In genomic region chr10:14554843-14555205, GRCh38 we compare ENCODE assay signal across 10 cellular contexts.
DNase-seq lines count a peak whose midpoint lies in the region; ATAC-seq and TF ChIP-seq lines count a peak whose summit lies in the region.
"Had no signal": no experiment of that assay in that cellular context is flagged by ENCODE, and none has a peak within 500 bp of the region (broad histone marks: within the 10 kb centered on the region; RNA-seq: fewer than 3 reads in every experiment).

No MANE protein-coding gene starts in this region.

- H3K36me3 ChIP-seq in mammary epithelial cell (ENCODE audit: insufficient read depth, low read length), result no peaks in the 10 kb centered on the region
- no peaks in the 10 kb centered on the region for H3K36me3 ChIP-seq in mucosa of stomach (ENCODE audit: control insufficient read depth, insufficient read depth, low read length)
- H3K36me3 ChIP-seq: gastroesophageal sphincter had no signal

- H4K20me1 ChIP-seq in mammary epithelial cell (ENCODE audit: insufficient read depth, low read length), result no peaks in the 10 kb centered on the region

- H3K9ac ChIP-seq in mammary epithelial cell (ENCODE audit: insufficient read depth, low read length) (no peak overlapping the region), mucosa of stomach (ENCODE audit: low read length) (peak overlapping the region; percentile 6)

- no peak overlapping the region for H2AFZ ChIP-seq in mammary epithelial cell (ENCODE audit: low read depth, low read length)

- peak; percentile 36 for DNase-seq in HT-29 (ENCODE audit: low spot score)
- DNase-seq in mammary epithelial cell, result peak; percentile 69
- DNase-seq in NCI-H345 (lab: John Stamatoyannopoulos, UW), result no peak
- DNase-seq in nucleus accumbens (lab: John Stamatoyannopoulos, UW), result no peak
- DNase-seq: NCI-H2171 had no signal

- no peak overlapping the region for H3K4me2 ChIP-seq in mammary epithelial cell (ENCODE audit: insufficient read depth, low read depth, low read length)

- CTCF ChIA-PET in mammary epithelial cell (lab: Charles Lee; ENCODE audit: low non-redundant PET), result interaction anchor here (0.6 kb wide), 1 partner anchor 268 kb away, joined by 4 read pairs; no protein-coding TSS in a partner anchor

- H3K79me2 ChIP-seq in mammary epithelial cell (ENCODE audit: insufficient read depth, low read length), result peaks cover 5% of the 10 kb centered on the region

- H3K4me3 ChIP-seq in mammary epithelial cell (replicated peaks in 1 of 3; ENCODE audit: insufficient read depth in 1 of 3, low read depth in 2 of 3, low read length in 3 of 3) (no peak overlapping the region), mucosa of stomach (ENCODE audit: low read length) (no peak overlapping the region)
- H3K4me3 ChIP-seq: gastroesophageal sphincter had no signal

- intact Hi-C loops in mammary epithelial cell (cut with micrococcal nuclease), result no loop called here

- BruUV-seq in mammary epithelial cell (replicated peaks; lab: Mats Ljungman, UMichigan), result no TSS peak

- in situ Hi-C loops in mammary epithelial cell (cut with MboI; ENCODE audit: low sequenced_read_pairs in 2 of 2), result no loop called here

- peaks cover 13% of the 10 kb centered on the region for H3K4me1 ChIP-seq in mammary epithelial cell (ENCODE audit: insufficient read depth, low read length)
- peaks cover 83% of the 10 kb centered on the region for H3K4me1 ChIP-seq in mucosa of stomach (ENCODE audit: control insufficient read depth, insufficient read depth, low read length)

- TF ChIP-seq CTCF in 22Rv1 (IDR thresholded peaks at IDR 0.05) (no peak), mammary epithelial cell (conservative IDR thresholded peaks at IDR 0.05 in 1 of 2, IDR thresholded peaks at IDR 0.05 in 1 of 2; ENCODE audit: extremely low read depth in 1 of 2, insufficient read depth in 1 of 2, low read depth in 1 of 2, low read length in 2 of 2) (no peak)

- H3K27me3 ChIP-seq in mammary epithelial cell (ENCODE audit: insufficient read depth, low read length) (no peaks in the 10 kb centered on the region), mucosa of stomach (ENCODE audit: control insufficient read depth, insufficient read depth, low read length) (no peaks in the 10 kb centered on the region)
- H3K27me3 ChIP-seq: gastroesophageal sphincter had no signal

- dilution Hi-C loops in mammary epithelial cell (cut with HindIII; ENCODE audit: low sequenced_read_pairs), result no loop called here

- no peaks in the 10 kb centered on the region for H3K9me3 ChIP-seq in mammary epithelial cell (replicated peaks; ENCODE audit: insufficient read depth, low read length)
- H3K9me3 ChIP-seq in mucosa of stomach (ENCODE audit: control insufficient read depth, low read length), result no peaks in the 10 kb centered on the region
- H3K9me3 ChIP-seq: gastroesophageal sphincter had no signal

- ATAC-seq in HG03097 (IDR thresholded peaks at IDR 0.05; ENCODE audit: low FRiP score, unreplicated experiment) (no peak), HG03378 (IDR thresholded peaks at IDR 0.05; ENCODE audit: unreplicated experiment) (no peak)
- ATAC-seq: gastroesophageal sphincter had no signal

- WGBS in mammary epithelial cell (ENCODE audit: low coverage, missing lambda C conversion rate), result 70% methylated on average over 1 of the region's 1 CpG

- H3K27ac ChIP-seq in 22Rv1, result peak overlapping the region; percentile 73
- H3K27ac ChIP-seq in mammary epithelial cell (ENCODE audit: insufficient read depth, low read depth, low read length), result peak overlapping the region; percentile 3
- H3K27ac ChIP-seq: gastroesophageal sphincter had no signal

Comparison
In these comparisons a context has a peak if more than half of its experiments do, and no peak if none do; other contexts are left out.
1. DNase-seq: peak in HT-29 (single experiment) and mammary epithelial cell (single experiment); none in NCI-H345 (single experiment) and nucleus accumbens (0 of 56).